ENCODE assay signal across 11 cellular contexts in the genomic region with DNA sequence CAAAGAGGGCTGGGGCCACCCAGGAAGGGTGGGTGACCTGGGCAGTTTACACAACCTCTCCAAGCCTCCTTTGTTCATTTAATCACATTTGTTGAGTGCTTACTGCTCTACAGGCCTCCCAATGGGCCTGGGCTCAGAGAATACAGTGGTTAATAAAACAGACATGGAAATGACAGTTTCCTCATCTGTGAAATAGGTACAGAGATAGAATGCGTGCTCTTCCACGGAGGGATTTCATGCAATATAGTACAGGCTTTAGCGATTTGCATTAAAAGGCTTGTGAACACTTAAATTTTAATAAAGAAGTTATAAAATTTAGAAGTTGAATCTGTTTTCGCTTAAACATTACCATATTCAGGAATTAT. TPM values are rescaled to one million over a fixed set of nuclear protein-coding genes. Genes with fewer than 3 reads are reported as not detected.
DNase-seq lines count a peak whose midpoint lies in the region; ATAC-seq, FAIRE-seq and TF ChIP-seq lines count a peak whose summit lies in the region.
"Had no signal": no experiment of that assay in that cellular context is flagged by ENCODE, and none has a peak within 500 bp of the region (broad histone marks: within the 10 kb centered on the region; RNA-seq: fewer than 3 reads in every experiment).

No MANE protein-coding gene starts in this region.

- H3K27me3 ChIP-seq in Caco-2 (replicated peaks; ENCODE audit: control insufficient read depth, insufficient read depth, low read length): no peaks in the 10 kb centered on the region
- H3K27me3 ChIP-seq in MM.1S (replicated peaks; ENCODE audit: insufficient read depth, low read length): no peaks in the 10 kb centered on the region
- H3K27me3 ChIP-seq in H1 (replicated peaks in 1 of 4; ENCODE audit: control insufficient read depth in 3 of 4, extremely low read depth in 1 of 4, insufficient read depth in 3 of 4, low read length in 3 of 4): peaks cover 2 to 9% (median 7%) of the 10 kb centered on the region in 4 experiments; a peak in 5 of 7 replicates
- H3K27me3 ChIP-seq in neuronal stem cell (ENCODE audit: control insufficient read depth in 3 of 3, insufficient read depth in 3 of 3, low read depth in 1 of 3, low read length in 3 of 3): peaks cover 0 to 42% (median 18%) of the 10 kb centered on the region in 3 experiments

- peaks cover 7% of the 10 kb centered on the region; the same call in 1 of the 2 replicates for H3K23me2 ChIP-seq in H1 (ENCODE audit: low read depth, low read length)

- H3F3A ChIP-seq in MM.1S (ENCODE audit: insufficient read depth, low read length): peaks cover 21% of the 10 kb centered on the region

- H3K36me3 ChIP-seq in Caco-2 (ENCODE audit: control insufficient read depth, insufficient read depth, low read length): no peaks in the 10 kb centered on the region
- H3K36me3 ChIP-seq in MM.1S (replicated peaks; ENCODE audit: insufficient read depth, low read length): no peaks in the 10 kb centered on the region
- no peaks in the 10 kb centered on the region; a peak in 1 of 8 replicates for H3K36me3 ChIP-seq in H1 (ENCODE audit: control insufficient read depth in 2 of 4, insufficient read depth in 4 of 4, low read length in 3 of 4)
- H3K36me3 ChIP-seq in neuronal stem cell (replicated peaks in 1 of 2; ENCODE audit: control insufficient read depth in 2 of 2, insufficient read depth in 2 of 2, low read length in 2 of 2): no peaks in the 10 kb centered on the region

- H3K27ac ChIP-seq in MM.1S (ENCODE audit: low read length) (peak overlapping the region; percentile 81), H1 (ENCODE audit: low read depth, low read length) (no peak overlapping the region), neuronal stem cell (replicated peaks; ENCODE audit: low read length) (no peak overlapping the region)

- no peak for FAIRE-seq in H1 (lab: Jason Lieb, UNC)

- CTCF ChIA-PET in Caco-2 (lab: Charles Lee): no interaction called here
- CTCF ChIA-PET in H1 (lab: Charles Lee; ENCODE audit: partially characterized antibody): interaction anchor here (1.7 kb wide), 1 partner anchor 17 kb away, joined by 5 read pairs; no protein-coding TSS in a partner anchor

- H3K4ac ChIP-seq in H1 (replicated peaks; ENCODE audit: insufficient read length, low read depth, low read length) (no peak overlapping the region), neuronal stem cell (ENCODE audit: low read length) (no peak overlapping the region)

- ATAC-seq in GM21360 (IDR thresholded peaks at IDR 0.05; ENCODE audit: unreplicated experiment): no peak

- H3K79me2 ChIP-seq in MM.1S (ENCODE audit: low read length) (peaks cover 15% of the 10 kb centered on the region), H1 (ENCODE audit: control insufficient read depth in 1 of 2, insufficient read depth in 2 of 2, low read length in 2 of 2) (no peaks in the 10 kb centered on the region)

- H2AFZ ChIP-seq in MM.1S (ENCODE audit: low read length) (peak overlapping the region; percentile 90), H1 (ENCODE audit: low read length) (peak overlapping the region; percentile 68), neuronal stem cell (ENCODE audit: low read length) (peak overlapping the region; percentile 92)

- H2BK20ac ChIP-seq in H1 (ENCODE audit: low read length): no peak overlapping the region

- no peak for TF ChIP-seq RAD21 in H1 (IDR thresholded peaks at IDR 0.05 in 1 of 2, conservative IDR thresholded peaks at IDR 0.05 in 1 of 2; ENCODE audit: low read depth in 2 of 2, low read length in 2 of 2)

- H3K4me3 Mint-ChIP-seq in Caco-2 (ENCODE audit: unreplicated experiment): peak overlapping the region; percentile 84

- TF ChIP-seq POLR2A in H1 (IDR thresholded peaks at IDR 0.05; ENCODE audit: control extremely low read depth in 1 of 2, low read depth in 2 of 2, low read length in 2 of 2): no peak

- H3K14ac ChIP-seq in H1 (ENCODE audit: insufficient read length): no peak overlapping the region
- no peak overlapping the region for H3K14ac ChIP-seq in neuronal stem cell (ENCODE audit: low read length)

- H2BK5ac ChIP-seq in H1 (ENCODE audit: low read depth, low read length): no peak overlapping the region
- no peak overlapping the region for H2BK5ac ChIP-seq in neuronal stem cell (ENCODE audit: low read length)

- H3K23ac ChIP-seq in H1 (ENCODE audit: insufficient read length) (no peak overlapping the region), neuronal stem cell (ENCODE audit: low read depth, low read length, poor library complexity) (no peak overlapping the region)

- DNase-seq in Caco-2 (no peak), MM.1S (no peak), H1 (ENCODE audit: low read depth in 1 of 2, low spot score in 2 of 2) (no peak), neuronal stem cell (ENCODE audit: low spot score) (no peak), globus pallidus (ENCODE audit: low spot score) (no peak), middle frontal gyrus (ENCODE audit: extremely low spot score, low spot score) (no peak), foreskin fibroblast (no peak)
- DNase-seq: NK-92 treated with Interleukin-12 subunit alpha and Interleukin-12 subunit beta, amount 100 ng/mL, for 24 hours; stimulated activated naive CD4-positive, alpha-beta T cell treated with Interleukin-2 at 50 U/mL for 16 hours had no signal

- 85% methylated on average over 4 of the region's 4 CpGs; no CpG with 5 or more reads in 1 of the 2 experiments for WGBS in H1 (ENCODE audit: extremely low coverage in 1 of 2, insufficient coverage in 1 of 2, insufficient read length in 1 of 2, insufficient replicate concordance in 2 of 2, low coverage in 1 of 2, low lambda C conversion rate in 2 of 2, missing lambda C conversion rate in 1 of 2), 2 experiments
- no CpG with 5 or more reads among the region's 4 CpGs for WGBS in neuronal stem cell (ENCODE audit: extremely low coverage in 2 of 2, insufficient read length in 2 of 2, insufficient replicate concordance in 1 of 2), 2 donors

- H3K4me1 ChIP-seq in Caco-2 (peaks cover 27% of the 10 kb centered on the region), MM.1S (ENCODE audit: low read length) (peaks cover 14% of the 10 kb centered on the region), H1 (replicated peaks in 1 of 4; ENCODE audit: control insufficient read depth in 3 of 4, insufficient read depth in 4 of 4, low read length in 3 of 4) (peaks cover 1 to 15% (median 8%) of the 10 kb centered on the region in 4 experiments), neuronal stem cell (ENCODE audit: control insufficient read depth in 2 of 2, insufficient read depth in 1 of 2, low read depth in 1 of 2, low read length in 2 of 2) (peaks cover 3 to 7% of the 10 kb centered on the region in 2 donors)

- TF ChIP-seq EP300 in H1 (IDR thresholded peaks at IDR 0.05; ENCODE audit: borderline replicate concordance in 1 of 2, low read depth in 2 of 2, low read length in 2 of 2): no peak

- H2BK12ac ChIP-seq in H1 (ENCODE audit: low read depth, low read length) (no peak overlapping the region), neuronal stem cell (ENCODE audit: low read length) (no peak overlapping the region)

- H3K9me3 ChIP-seq in Caco-2 (no peaks in the 10 kb centered on the region), MM.1S (replicated peaks; ENCODE audit: insufficient read depth, low read length) (no peaks in the 10 kb centered on the region), H1 (ENCODE audit: insufficient read depth in 2 of 2, low read depth in 1 of 2, low read length in 1 of 2) (no peaks in the 10 kb centered on the region), neuronal stem cell (replicated peaks in 1 of 2; ENCODE audit: control insufficient read depth in 2 of 2, insufficient read depth in 1 of 2, low read depth in 1 of 2, low read length in 2 of 2) (no peaks in the 10 kb centered on the region)

- peak overlapping the region; percentile 92 for H3K27ac Mint-ChIP-seq in Caco-2 (ENCODE audit: unreplicated experiment)
- H3K27ac Mint-ChIP-seq: IgD-negative memory B cell had no signal

- no peaks in the 10 kb centered on the region for H4K20me1 ChIP-seq in MM.1S (ENCODE audit: insufficient read depth, low read length)
- H4K20me1 ChIP-seq in H1 (replicated peaks in 1 of 2; ENCODE audit: control insufficient read depth in 1 of 2, insufficient read depth in 2 of 2, low read length in 2 of 2): no peaks in the 10 kb centered on the region

- H4K5ac ChIP-seq in H1 (ENCODE audit: insufficient read length, low read depth, low read length): no peak overlapping the region

- H3K9ac ChIP-seq in MM.1S (ENCODE audit: low read length) (peak overlapping the region; percentile 67), H1 (replicated peaks in 1 of 4; ENCODE audit: extremely low read depth in 1 of 4, low read depth in 3 of 4, low read length in 3 of 4) (0 out of 7 replicates have a peak overlapping the region, but pooled peaks of 1 of the 4 experiments have one; percentile 39), neuronal stem cell (ENCODE audit: low read depth, low read length, poor library complexity) (no peak overlapping the region)

- H3K36me3 Mint-ChIP-seq in Caco-2 (ENCODE audit: insufficient read depth, unreplicated experiment): peaks cover 32% of the 10 kb centered on the region
- H3K36me3 Mint-ChIP-seq: IgD-negative memory B cell had no signal

- intact Hi-C loops in Caco-2 (cut with micrococcal nuclease; ENCODE audit: unreplicated experiment): loop anchor here (5.0 kb wide), 1 partner anchor 369 kb away; no protein-coding TSS in a partner anchor

- H4K91ac ChIP-seq in H1 (replicated peaks; ENCODE audit: insufficient read length, low read length): no peak overlapping the region
- no peak overlapping the region for H4K91ac ChIP-seq in neuronal stem cell (ENCODE audit: low read depth, low read length, poor library complexity)

- H3K18ac ChIP-seq in H1 (ENCODE audit: extremely low read depth, low read length) (no peak overlapping the region), neuronal stem cell (ENCODE audit: low read length) (peak overlapping the region; percentile 93)

- H3K4me2 ChIP-seq in MM.1S (ENCODE audit: low read depth, low read length) (peak overlapping the region; percentile 88), H1 (ENCODE audit: insufficient read depth in 1 of 2, low read depth in 2 of 2, low read length in 2 of 2) (peak overlapping the region; percentile 91 to 97), neuronal stem cell (ENCODE audit: insufficient read depth, low read length, poor library complexity, severe bottlenecking) (peak overlapping the region; percentile 87)

- no peaks in the 10 kb centered on the region for H3K79me1 ChIP-seq in H1 (ENCODE audit: low read depth, low read length)
- H3K79me1 ChIP-seq in neuronal stem cell (ENCODE audit: low read depth, low read length): no peaks in the 10 kb centered on the region

- BruUV-seq in Caco-2 (replicated peaks; lab: Mats Ljungman, UMichigan): no TSS peak

- peaks cover 23% of the 10 kb centered on the region for H3K4me1 Mint-ChIP-seq in Caco-2 (ENCODE audit: low read depth, unreplicated experiment)

- H4K8ac ChIP-seq in H1 (ENCODE audit: extremely low read depth, insufficient read depth, low read length) (peak overlapping the region; percentile 89; the same call in 1 of the 2 replicates), neuronal stem cell (ENCODE audit: low read depth, low read length) (no peak overlapping the region)

- no peak overlapping the region for H2AK5ac ChIP-seq in H1 (ENCODE audit: low read depth, low read length)
- H2AK5ac ChIP-seq in neuronal stem cell (ENCODE audit: low read depth, low read length): no peak overlapping the region

- POLR2A ChIA-PET in Caco-2 (lab: Charles Lee) (no interaction called here), H1 (lab: Charles Lee; ENCODE audit: partially characterized antibody) (interaction anchor here (1.0 kb wide), 1 partner anchor 15 kb away, joined by 3 read pairs; no protein-coding TSS in a partner anchor)

- TF ChIP-seq CTCF in Caco-2 (IDR thresholded peaks at IDR 0.05; ENCODE audit: insufficient read depth in 1 of 2, low read depth in 1 of 2, low read length in 1 of 2, severe bottlenecking in 1 of 2, unreplicated experiment in 1 of 2): no peak
- TF ChIP-seq CTCF in MM.1S (IDR thresholded peaks at IDR 0.05; ENCODE audit: low read length): no peak
- no peak for TF ChIP-seq CTCF in H1 (IDR thresholded peaks at IDR 0.05; ENCODE audit: control extremely low read depth in 1 of 3, insufficient read depth in 1 of 3, low read depth in 1 of 3, low read length in 3 of 3)
- TF ChIP-seq CTCF in foreskin fibroblast (IDR thresholded peaks at IDR 0.05; ENCODE audit: low read depth, low read length): no peak

- no peak overlapping the region for H2BK120ac ChIP-seq in H1 (replicated peaks; ENCODE audit: low read depth, low read length)
- no peak overlapping the region for H2BK120ac ChIP-seq in neuronal stem cell (ENCODE audit: low read depth, low read length)

- no peaks in the 10 kb centered on the region for H3K9me3 Mint-ChIP-seq in Caco-2 (ENCODE audit: unreplicated experiment)
- H3K9me3 Mint-ChIP-seq: IgD-negative memory B cell had no signal

- no peaks in the 10 kb centered on the region for H3K9me2 ChIP-seq in MM.1S (replicated peaks; ENCODE audit: insufficient read depth, low read length)

- H3K4me3 ChIP-seq in Caco-2 (ENCODE audit: low read depth, low read length) (peak overlapping the region; percentile 48), MM.1S (ENCODE audit: low read length) (peak overlapping the region; percentile 68), H1 (ENCODE audit: extremely low read depth in 1 of 4, insufficient read depth in 2 of 4, low read depth in 3 of 4, low read length in 4 of 4) (peak overlapping the region in 3 of 4 experiments; percentile 48 to 62 (median 48); a peak in 5 of 8 replicates), neuronal stem cell (ENCODE audit: low read length in 2 of 2) (no peak overlapping the region), foreskin fibroblast (ENCODE audit: low read depth in 1 of 2, low read length in 2 of 2) (peak overlapping the region in 1 of 2 donors; percentile 43)

- H3K27me3 Mint-ChIP-seq in Caco-2 (ENCODE audit: insufficient read depth, unreplicated experiment): no peaks in the 10 kb centered on the region

- no peak overlapping the region for H3K56ac ChIP-seq in H1 (replicated peaks; ENCODE audit: insufficient read length, low read depth, low read length)

- H2BK15ac ChIP-seq in H1 (ENCODE audit: low read length) (no peak overlapping the region), neuronal stem cell (ENCODE audit: low read length) (no peak overlapping the region)

RNA-seq across cellular contexts. Expression of a gene that starts 0.8 kb away (rescaled TPM):
- 30.1 and 34.7 TPM in 2 replicates for total RNA-seq in Caco-2 (2022)
- total RNA-seq in H1 (2021; fragmentation: NEBNext Ultra II Directional; extraction: Animal tissue kit (Norgen Biotek cat#: 25700)): 16.5 and 17.8 TPM in 2 replicates
- 4.2 and 4.5 TPM in 2 replicates for polyA plus RNA-seq in H1 (2011; rRNA removed)
- 4.8 TPM for polyA plus RNA-seq in H1 (2011; cell fraction: cytosol; rRNA removed)
- 6.9 TPM for polyA plus RNA-seq in H1 (2011; cell fraction: nucleus; rRNA removed)
- 6.0 to 8.8 TPM (median 7.1 TPM) in 4 replicates for polyA plus RNA-seq in H1 (2012, experiment 1 of 2)
- 1.7 TPM for polyA plus RNA-seq in H1 (2012, experiment 2 of 2)
- 11.4 TPM for polyA plus RNA-seq in H1 (2013, experiment 1 of 2)
- polyA plus RNA-seq in H1 (2013, experiment 2 of 2): 12.4 TPM
- polyA minus RNA-seq in H1 (2011; rRNA and poly(A)+ RNA removed): 12.0 and 13.7 TPM in 2 replicates
- 4.2 TPM for polyA minus RNA-seq in H1 (2011; cell fraction: cytosol; rRNA and poly(A)+ RNA removed)
- 9.9 TPM for polyA minus RNA-seq in H1 (2011; cell fraction: nucleus; rRNA and poly(A)+ RNA removed)
- polyA plus RNA-seq in neuronal stem cell (2013, experiment 1 of 2): 0.60 TPM
- polyA plus RNA-seq in neuronal stem cell (2013, experiment 2 of 2): 1.1 TPM
- polyA plus RNA-seq: IgD-negative memory B cell had no signal

Comparison
In these comparisons a context has a peak if more than half of its experiments do, and no peak if none do; other contexts are left out.
1. H3K4me3 ChIP-seq: peak in Caco-2 (single experiment), MM.1S (single experiment) and H1 (3 of 4); none in neuronal stem cell (0 of 2).
2. Peak in every context shown above with its lines, with median percentiles within 50 percentile points of each other: H2AFZ ChIP-seq and H3K4me2 ChIP-seq.